In genomic region chr3:48064292-48064829, GRCh38 we compare ENCODE assay signal across 20 cellular contexts. TPM values are rescaled to one million over a fixed set of nuclear protein-coding genes. Genes with fewer than 3 reads are reported as not detected.
DNase-seq lines count a peak whose midpoint lies in the region; ATAC-seq, FAIRE-seq and TF ChIP-seq lines count a peak whose summit lies in the region.
"Had no signal": no experiment of that assay in that cellular context is flagged by ENCODE, and none has a peak within 500 bp of the region (broad histone marks: within the 10 kb centered on the region; RNA-seq: fewer than 3 reads in every experiment).

No MANE protein-coding gene starts in this region.

- no peak overlapping the region for H3K4me2 ChIP-seq in neuronal stem cell (ENCODE audit: insufficient read depth, low read length, poor library complexity, severe bottlenecking)

- H3K4me3 ChIP-seq in CD4-positive, CD25-positive, alpha-beta regulatory T cell (ENCODE audit: low read depth, low read length) = no peak overlapping the region
- H3K4me3 ChIP-seq in neuronal stem cell (ENCODE audit: low read length in 2 of 2) = no peak overlapping the region
- H3K4me3 ChIP-seq: skin epidermis, thyroid gland had no signal

- H3K18ac ChIP-seq in neuronal stem cell (ENCODE audit: low read length) = no peak overlapping the region

- peak; percentile 65 for FAIRE-seq in HTR-8/SVneo (lab: Jason Lieb, UNC)
- FAIRE-seq: GM12892 had no signal

- no peak for TF ChIP-seq CTCF in mesothelial cell of epicardium (IDR thresholded peaks at IDR 0.05; ENCODE audit: unreplicated experiment)

- no peak overlapping the region for H3K4ac ChIP-seq in neuronal stem cell (ENCODE audit: low read length)

- no peak overlapping the region for H2AK5ac ChIP-seq in neuronal stem cell (ENCODE audit: low read depth, low read length)

- H3K4me3 Mint-ChIP-seq in CD4-positive, CD25-positive, alpha-beta regulatory T cell = no peak overlapping the region
- H3K4me3 Mint-ChIP-seq in effector memory CD8-positive, alpha-beta T cell = no peak overlapping the region
- H3K4me3 Mint-ChIP-seq in mesothelial cell of epicardium = no peak overlapping the region
- H3K4me3 Mint-ChIP-seq: activated CD4-positive, alpha-beta T cell treated with anti-CD3 and anti-CD28 coated beads, Interleukin-2, amount 10 ng/mL, durations not matched to agents 7 days and 5 days; activated T-helper 1 cell treated with anti-CD3 and anti-CD28 coated beads, Interleukin-12 subunit alpha, Interleukin-12 subunit beta, Interleukin-2, Interleukin-4 antibody, amounts not matched to agents 30 ng/mL and 10 ng/mL and 1 ng/mL, durations not matched to agents 14 hours and 24 hours and 36 hours; brain; IgD-negative memory B cell had no signal

- H2BK12ac ChIP-seq in neuronal stem cell (ENCODE audit: low read length) = no peak overlapping the region

- DNase-seq in CD4-positive, CD25-positive, alpha-beta regulatory T cell = no peak
- DNase-seq in HTR-8/SVneo (ENCODE audit: insufficient read length, low spot score) (no peak), mesothelial cell of epicardium (ENCODE audit: low spot score in 2 of 2, unreplicated experiment in 2 of 2) (no peak), NCI-H1694 (lab: John Stamatoyannopoulos, UW) (no peak), neuronal stem cell (ENCODE audit: low spot score) (no peak), GM19240 (ENCODE audit: insufficient read length, low spot score) (no peak)
- DNase-seq in effector memory CD8-positive, alpha-beta T cell = no peak
- no peak for DNase-seq in stimulated activated CD4-positive, alpha-beta T cell treated with anti-CD3 and anti-CD28 coated beads, Interleukin-4, amount 100 ng/mL, for 4 hours
- DNase-seq: activated CD4-positive, alpha-beta T cell treated with anti-CD3 and anti-CD28 coated beads, Interleukin-2, amount 10 ng/mL, durations not matched to agents 7 days and 5 days; head of caudate nucleus; NCI-H1436 treated with DMSO at 0.1 percent for 48 hours; NCI-H524; thyroid gland had no signal

- peaks cover 0 to 1% (median 0%) of the 10 kb centered on the region in 7 donors for H3K9me3 Mint-ChIP-seq in CD4-positive, CD25-positive, alpha-beta regulatory T cell
- no peaks in the 10 kb centered on the region for H3K9me3 Mint-ChIP-seq in effector memory CD8-positive, alpha-beta T cell
- H3K9me3 Mint-ChIP-seq in mesothelial cell of epicardium = peaks cover 7% of the 10 kb centered on the region
- H3K9me3 Mint-ChIP-seq: IgD-negative memory B cell had no signal

- no peak overlapping the region for H4K8ac ChIP-seq in neuronal stem cell (ENCODE audit: low read depth, low read length)

- no peak overlapping the region for H4K91ac ChIP-seq in neuronal stem cell (ENCODE audit: low read depth, low read length, poor library complexity)

- no peak overlapping the region for H3K23ac ChIP-seq in neuronal stem cell (ENCODE audit: low read depth, low read length, poor library complexity)

- no CpG with 5 or more reads among the region's 3 CpGs for WGBS in neuronal stem cell (ENCODE audit: extremely low coverage in 2 of 2, insufficient read length in 2 of 2, insufficient replicate concordance in 1 of 2), 2 donors

- ATAC-seq in CD4-positive, CD25-positive, alpha-beta regulatory T cell (ENCODE audit: low read depth in 2 of 2) = no peak
- ATAC-seq in effector memory CD8-positive, alpha-beta T cell (replicated peaks) = no peak
- ATAC-seq: left lobe of liver, Panc1 had no signal

- peaks cover 12% of the 10 kb centered on the region for H3K36me3 Mint-ChIP-seq in CD4-positive, CD25-positive, alpha-beta regulatory T cell
- H3K36me3 Mint-ChIP-seq in effector memory CD8-positive, alpha-beta T cell (ENCODE audit: insufficient read depth) = peaks cover 2% of the 10 kb centered on the region
- H3K36me3 Mint-ChIP-seq in mesothelial cell of epicardium = peaks cover 11% of the 10 kb centered on the region

- no peaks in the 10 kb centered on the region for H3K36me3 ChIP-seq in CD4-positive, CD25-positive, alpha-beta regulatory T cell (ENCODE audit: control insufficient read depth, insufficient read depth, low read length)
- H3K36me3 ChIP-seq in neuronal stem cell (replicated peaks in 1 of 2; ENCODE audit: control insufficient read depth in 2 of 2, insufficient read depth in 2 of 2, low read length in 2 of 2) = peaks cover 0 to 8% of the 10 kb centered on the region in 2 donors
- H3K36me3 ChIP-seq: thyroid gland had no signal

- H3K14ac ChIP-seq in neuronal stem cell (ENCODE audit: low read length) = no peak overlapping the region

- no peak overlapping the region for H2BK120ac ChIP-seq in neuronal stem cell (ENCODE audit: low read depth, low read length)

- peaks cover 16 to 41% (median 31%) of the 10 kb centered on the region in 4 donors for H3K4me1 Mint-ChIP-seq in CD4-positive, CD25-positive, alpha-beta regulatory T cell
- peaks cover 21 to 33% of the 10 kb centered on the region in 2 donors for H3K4me1 Mint-ChIP-seq in effector memory CD8-positive, alpha-beta T cell (ENCODE audit: low read depth in 2 of 2)
- no peaks in the 10 kb centered on the region for H3K4me1 Mint-ChIP-seq in mesothelial cell of epicardium

- no peaks in the 10 kb centered on the region for H3K4me1 ChIP-seq in CD4-positive, CD25-positive, alpha-beta regulatory T cell (ENCODE audit: control insufficient read depth, insufficient read depth, low read length, poor library complexity, severe bottlenecking)
- no peaks in the 10 kb centered on the region for H3K4me1 ChIP-seq in neuronal stem cell (ENCODE audit: control insufficient read depth in 2 of 2, insufficient read depth in 1 of 2, low read depth in 1 of 2, low read length in 2 of 2)

- no peaks in the 10 kb centered on the region for H3K27me3 Mint-ChIP-seq in CD4-positive, CD25-positive, alpha-beta regulatory T cell
- H3K27me3 Mint-ChIP-seq in effector memory CD8-positive, alpha-beta T cell = no peaks in the 10 kb centered on the region
- no peaks in the 10 kb centered on the region for H3K27me3 Mint-ChIP-seq in mesothelial cell of epicardium (ENCODE audit: low read depth)
- H3K27me3 Mint-ChIP-seq: activated CD4-positive, alpha-beta T cell treated with anti-CD3 and anti-CD28 coated beads, Interleukin-2, amount 10 ng/mL, durations not matched to agents 7 days and 5 days; brain; IgD-negative memory B cell had no signal

- no peak overlapping the region for H3K27ac ChIP-seq in CD4-positive, CD25-positive, alpha-beta regulatory T cell (ENCODE audit: insufficient read depth, low read length, poor library complexity, severe bottlenecking)
- no peak overlapping the region for H3K27ac ChIP-seq in neuronal stem cell (replicated peaks; ENCODE audit: low read length)
- H3K27ac ChIP-seq: thyroid gland had no signal

- H3K9me3 ChIP-seq in CD4-positive, CD25-positive, alpha-beta regulatory T cell (ENCODE audit: control insufficient read depth in 2 of 2, low read length in 2 of 2) = no peaks in the 10 kb centered on the region
- H3K9me3 ChIP-seq in neuronal stem cell (replicated peaks in 1 of 2; ENCODE audit: control insufficient read depth in 2 of 2, insufficient read depth in 1 of 2, low read depth in 1 of 2, low read length in 2 of 2) = peaks cover 4 to 14% of the 10 kb centered on the region in 2 donors
- H3K9me3 ChIP-seq: thyroid gland had no signal

- H3K27ac Mint-ChIP-seq in CD4-positive, CD25-positive, alpha-beta regulatory T cell = peak overlapping the region in 2 of 3 donors; percentile 6 to 50
- peak overlapping the region; percentile 20 to 24 for H3K27ac Mint-ChIP-seq in effector memory CD8-positive, alpha-beta T cell
- peak overlapping the region; percentile 28 for H3K27ac Mint-ChIP-seq in mesothelial cell of epicardium
- H3K27ac Mint-ChIP-seq: activated CD4-positive, alpha-beta T cell treated with anti-CD3 and anti-CD28 coated beads, Interleukin-2, amount 10 ng/mL, durations not matched to agents 7 days and 5 days; activated T-helper 1 cell treated with anti-CD3 and anti-CD28 coated beads, Interleukin-12 subunit alpha, Interleukin-12 subunit beta, Interleukin-2, Interleukin-4 antibody, amounts not matched to agents 30 ng/mL and 10 ng/mL and 1 ng/mL, durations not matched to agents 14 hours and 24 hours and 36 hours; IgD-negative memory B cell had no signal

- peaks cover 2% of the 10 kb centered on the region for H3K79me1 ChIP-seq in neuronal stem cell (ENCODE audit: low read depth, low read length)

- no peak overlapping the region for H2AFZ ChIP-seq in neuronal stem cell (ENCODE audit: low read length)

- H3K27me3 ChIP-seq in CD4-positive, CD25-positive, alpha-beta regulatory T cell (ENCODE audit: control insufficient read depth, insufficient read depth, low read length) = no peaks in the 10 kb centered on the region
- H3K27me3 ChIP-seq in neuronal stem cell (ENCODE audit: control insufficient read depth in 3 of 3, insufficient read depth in 3 of 3, low read depth in 1 of 3, low read length in 3 of 3) = no peaks in the 10 kb centered on the region
- H3K27me3 ChIP-seq: thyroid gland had no signal

- H3K9ac ChIP-seq in neuronal stem cell (ENCODE audit: low read depth, low read length, poor library complexity) = no peak overlapping the region

- no peak overlapping the region for H2BK15ac ChIP-seq in neuronal stem cell (ENCODE audit: low read length)

- H2BK5ac ChIP-seq in neuronal stem cell (ENCODE audit: low read length) = no peak overlapping the region

RNA-seq across cellular contexts. Expression of gene MAP4, which starts 48.1 kb away (rescaled TPM):
- total RNA-seq in CD4-positive, CD25-positive, alpha-beta regulatory T cell = 123 TPM
- 10 to 100 TPM; 17.0 to 24.8 (median 22.1) TPM for polyA plus RNA-seq in CD4-positive, CD25-positive, alpha-beta regulatory T cell
- 153 to 160 TPM (median 158 TPM) in 3 replicates for total RNA-seq in mesothelial cell of epicardium
- polyA plus RNA-seq in neuronal stem cell (2013, experiment 1 of 2) = 67.5 TPM
- polyA plus RNA-seq in neuronal stem cell (2013, experiment 2 of 2) = 67.5 TPM
